ENCODE assay signal across 1 cellular context in genomic region chr14:88029500-88029899, GRCh38.
TF ChIP-seq lines count a peak whose summit lies in the region.

No MANE protein-coding gene starts in this region.

TF ChIP-seq in SK-N-SH treated with all-trans-retinoic acid at 6 μM for 48 hours, 23 proteins besides CTCF, POLR2A, EP300 and RAD21 (continued from another document):
- no peak for TF ChIP-seq TSHZ2 (CRISPR knock-in tag; IDR thresholded peaks at IDR 0.05)
